8 cellular contexts compared by ENCODE assay signal in genomic region chr9:135907446-135908333, GRCh38. TPM values are rescaled to one million over a fixed set of nuclear protein-coding genes. Genes with fewer than 3 reads are reported as not detected.
A peak's percentile ranks its signal among the peaks of the same experiment; 100 is the strongest.
DNase-seq lines count a peak whose midpoint lies in the region; ATAC-seq, FAIRE-seq and TF ChIP-seq lines count a peak whose summit lies in the region.

CAMSAP1 (minus strand) TSS chr9:135907546; CDS start chr9:135907159, 387 bp downstream.

- no peaks in the 10 kb centered on the region for H3K27me3 Mint-ChIP-seq in T-cell

- peaks cover 0 to 6% (median 0%) of the 10 kb centered on the region in 3 donors for H3K9me3 Mint-ChIP-seq in T-cell

- peak within 1 kb of the TSS in 1 of 2 donors; percentile 80 for H3K27ac Mint-ChIP-seq in T-cell

- H3K4me3 ChIP-seq in adipocyte (ENCODE audit: low read length) (peak within 1 kb of the TSS; percentile 87), tibial nerve (peak within 1 kb of the TSS; percentile 49 to 96 (median 65))

- peak within 1 kb of the TSS; percentile 82 to 89 (median 88) for H3K4me3 Mint-ChIP-seq in T-cell

- no peak for TF ChIP-seq CTCF in tibial nerve (IDR thresholded peaks at IDR 0.05)

- POLR2A ChIA-PET in T-cell (lab: Charles Lee), result interaction anchor here in 1 of 2 donors (0.7 kb wide), 1 partner anchor 1743 kb away, joined by 4 read pairs; no protein-coding TSS in a partner anchor

- peaks cover 7% of the 10 kb centered on the region for H3K36me3 ChIP-seq in adipocyte (ENCODE audit: control insufficient read depth, insufficient read depth, low read length, severe bottlenecking)
- H3K36me3 ChIP-seq in tibial nerve, result peaks cover 0 to 29% (median 0%) of the 10 kb centered on the region in 3 donors

- intact Hi-C loops in cardiac septum (cut with DNase I), result loop anchor here (2.0 to 5.0 kb wide), 3 partner anchors 40 to 210 kb away; partner anchors contain the start of genes TMEM250 and UBAC1

- H3K36me3 Mint-ChIP-seq in T-cell, result peaks cover 26% of the 10 kb centered on the region

- H3K9ac ChIP-seq in adipocyte (ENCODE audit: low read length), result peak within 1 kb of the TSS; percentile 85

- DNase-seq in GM12891 (ENCODE audit: insufficient read length, low spot score) (peak; percentile 91), NCI-H1436 treated with DMSO at 0.1 percent for 48 hours (lab: John Stamatoyannopoulos, UW) (peak; percentile 24), T-cell (peak; percentile 86 to 97 (median 92)), adipocyte (ENCODE audit: low read depth) (peak; percentile 97), cardiac septum (ENCODE audit: low spot score) (peak; percentile 98), pons (ENCODE audit: low spot score) (peak; percentile 89), tibial nerve (ENCODE audit: low spot score in 2 of 2) (peak; percentile 83 to 88)

- H3K27me3 ChIP-seq in adipocyte (replicated peaks; ENCODE audit: control insufficient read depth, insufficient read depth, low read length), result no peaks in the 10 kb centered on the region
- no peaks in the 10 kb centered on the region for H3K27me3 ChIP-seq in tibial nerve

- H3K27ac ChIP-seq in tibial nerve, result peak within 1 kb of the TSS; percentile 34 to 91 (median 78)

- TF ChIP-seq POLR2A in GM12891 (IDR thresholded peaks at IDR 0.05; ENCODE audit: low read depth, low read length) (no peak), tibial nerve (IDR thresholded peaks at IDR 0.05) (peak; percentile 21 to 47)

- peak; percentile 77 for ATAC-seq in HG02763 (IDR thresholded peaks at IDR 0.05; ENCODE audit: unreplicated experiment)
- peak; percentile 86 to 90 (median 89) for ATAC-seq in T-cell (replicated peaks in 1 of 4)

- CTCF ChIA-PET in T-cell (lab: Charles Lee), result interaction anchor here in 1 of 2 donors (0.5 to 0.6 kb wide), 2 partner anchors 202 to 214 kb away, joined by 3 to 4 read pairs; no protein-coding TSS in a partner anchor

- H3K4me1 ChIP-seq in adipocyte (ENCODE audit: control insufficient read depth, insufficient read depth, low read length) (peaks cover 32% of the 10 kb centered on the region), tibial nerve (peaks cover 0 to 57% (median 28%) of the 10 kb centered on the region in 4 donors)

- peaks cover 48 to 69% (median 62%) of the 10 kb centered on the region in 3 donors for H3K4me1 Mint-ChIP-seq in T-cell

- peak; percentile 93 for FAIRE-seq in GM12891 (lab: Jason Lieb, UNC)

- TF ChIP-seq EP300 in tibial nerve (IDR thresholded peaks at IDR 0.05), result peak; percentile 32 to 66

- H3K9me3 ChIP-seq in adipocyte (ENCODE audit: control insufficient read depth, low read length), result no peaks in the 10 kb centered on the region
- H3K9me3 ChIP-seq in tibial nerve, result peaks cover 0 to 14% (median 0%) of the 10 kb centered on the region in 4 donors

- 0 to 1% methylated on average over 26 to 50 of the region's 108 CpGs for WGBS in tibial nerve, 2 donors

TF ChIP-seq in GM12891, 5 proteins besides CTCF, POLR2A, EP300 and RAD21:
- TF ChIP-seq POLR2AphosphoS5 (IDR thresholded peaks at IDR 0.05; ENCODE audit: low read depth, low read length) (0 out of 2 replicates have a peak, but pooled peaks have one; percentile 21), POU2F2 (IDR thresholded peaks at IDR 0.05; ENCODE audit: low read depth, low read length) (no peak), SPI1 (IDR thresholded peaks at IDR 0.05; ENCODE audit: low read depth, low read length) (no peak)

RNA-seq across cellular contexts. Expression of gene CAMSAP1, which starts in this region (rescaled TPM):
- 7.8 TPM for polyA plus RNA-seq in GM12891 (2012; ENCODE audit: low read depth, missing spikeins)
- 10 to 100 TPM; 25.6 to 38.7 (median 35.6) TPM for total RNA-seq in T-cell
- 25.5 TPM for total RNA-seq in cardiac septum
- 10 to 100 TPM; 27.6 to 40.8 (median 35.7) TPM for total RNA-seq in tibial nerve

Comparison
In these comparisons a context has a peak if more than half of its experiments do, and no peak if none do; other contexts are left out.
1. Peak in every context shown above with its lines: DNase-seq, ATAC-seq, H3K4me3 ChIP-seq and H3K27ac ChIP-seq.
2. DNase-seq: peak in every context shown above with its lines; median percentile 98 in cardiac septum; 97 in adipocyte; 92 in T-cell; 91 in GM12891; 89 in pons; 86 in tibial nerve; 24 in NCI-H1436 treated with DMSO at 0.1 percent for 48 hours.